Comparison of ENCODE assay signal across 8 cellular contexts in genomic region chr12:121894633-121895032, GRCh38. TPM values are rescaled to one million over a fixed set of nuclear protein-coding genes. Genes with fewer than 3 reads are reported as not detected.
A peak's percentile ranks its signal among the peaks of the same experiment; 100 is the strongest.
DNase-seq lines count a peak whose midpoint lies in the region; ATAC-seq, FAIRE-seq and TF ChIP-seq lines count a peak whose summit lies in the region.

No MANE protein-coding gene starts in this region.

- POLR2A ChIA-PET in PC-9 (lab: Charles Lee; ENCODE audit: unreplicated experiment), result interaction anchor here (0.6 kb wide), 1 partner anchor 1469 kb away, joined by 6 read pairs; no protein-coding TSS in a partner anchor

- no peak overlapping the region for H3K4me3 Mint-ChIP-seq in activated CD8-positive, alpha-beta memory T cell treated with anti-CD3 and anti-CD28 coated beads, Interleukin-2, amount 10 ng/mL, durations not matched to agents 7 days and 5 days

- no TSS peak for BruUV-seq in PC-9 (replicated peaks; lab: Mats Ljungman, UMichigan)

- no peaks in the 10 kb centered on the region for H3K9me3 ChIP-seq in PC-9 (ENCODE audit: insufficient read depth, low read depth)
- H3K9me3 ChIP-seq in fibroblast of lung (ENCODE audit: control insufficient read depth, insufficient read depth, low read depth, low read length), result no peaks in the 10 kb centered on the region
- H3K9me3 ChIP-seq in small intestine (ENCODE audit: control insufficient read depth, low read depth), result no peaks in the 10 kb centered on the region

- 42 to 61% (median 47%) methylated on average over 7 of the region's 7 CpGs for WGBS in small intestine, 3 donors

- intact Hi-C loops in PC-9 (cut with micrococcal nuclease; ENCODE audit: unreplicated experiment), result no loop called here

- peak overlapping the region; percentile 69 for H3K27ac Mint-ChIP-seq in activated CD8-positive, alpha-beta memory T cell treated with anti-CD3 and anti-CD28 coated beads, Interleukin-2, amount 10 ng/mL, durations not matched to agents 7 days and 5 days

- peaks cover 21% of the 10 kb centered on the region for H3K36me3 Mint-ChIP-seq in activated CD8-positive, alpha-beta memory T cell treated with anti-CD3 and anti-CD28 coated beads, Interleukin-2, amount 10 ng/mL, durations not matched to agents 7 days and 5 days

- TF ChIP-seq CTCF in PC-9 (conservative IDR thresholded peaks at IDR 0.05), result peak; percentile 27; the same call in 1 of the 2 replicates
- TF ChIP-seq CTCF in fibroblast of lung (conservative IDR thresholded peaks at IDR 0.05 in 1 of 2, IDR thresholded peaks at IDR 0.05 in 1 of 2; ENCODE audit: low read depth in 1 of 2, low read length in 2 of 2), result peak; percentile 9 to 27

- peaks cover 32% of the 10 kb centered on the region for H3K4me1 Mint-ChIP-seq in activated CD8-positive, alpha-beta memory T cell treated with anti-CD3 and anti-CD28 coated beads, Interleukin-2, amount 10 ng/mL, durations not matched to agents 7 days and 5 days

- peaks cover 47% of the 10 kb centered on the region for H3K79me2 ChIP-seq in PC-9 (ENCODE audit: low read depth)
- H3K79me2 ChIP-seq in fibroblast of lung (ENCODE audit: control insufficient read depth, insufficient read depth, low read length), result peaks cover 55% of the 10 kb centered on the region

- H3K4me3 ChIP-seq in PC-9, result no peak overlapping the region
- peak overlapping the region in 1 of 4 experiments; percentile 21 for H3K4me3 ChIP-seq in fibroblast of lung (replicated peaks in 1 of 4; ENCODE audit: control extremely low read depth in 1 of 4, insufficient read depth in 1 of 4, low read depth in 3 of 4, low read length in 4 of 4)
- H3K4me3 ChIP-seq in small intestine (ENCODE audit: low read depth in 1 of 2, low read length in 2 of 2), result no peak overlapping the region

- H3K4me2 ChIP-seq in PC-9, result no peak overlapping the region
- no peak overlapping the region for H3K4me2 ChIP-seq in fibroblast of lung (ENCODE audit: extremely low read depth, insufficient read depth, low read length)

- H4K20me1 ChIP-seq in PC-9 (ENCODE audit: insufficient read depth) (no peaks in the 10 kb centered on the region), fibroblast of lung (ENCODE audit: control insufficient read depth, extremely low read depth, insufficient read depth, low read length) (no peaks in the 10 kb centered on the region)

- H3K4me1 ChIP-seq in PC-9 (replicated peaks; ENCODE audit: insufficient read depth) (peaks cover 25% of the 10 kb centered on the region), fibroblast of lung (ENCODE audit: control insufficient read depth, extremely low read depth, insufficient read depth, low read length) (peaks cover 17% of the 10 kb centered on the region), small intestine (ENCODE audit: control insufficient read depth in 2 of 2, insufficient read depth in 1 of 2, low read depth in 1 of 2, low read length in 1 of 2) (peaks cover 4 to 9% of the 10 kb centered on the region in 2 donors)

- no peak for FAIRE-seq in small intestine (lab: Jason Lieb, UNC)

- H3K9ac ChIP-seq in fibroblast of lung (ENCODE audit: insufficient read depth, low read length), result no peak overlapping the region

- H2AFZ ChIP-seq in PC-9, result no peak overlapping the region
- H2AFZ ChIP-seq in fibroblast of lung (ENCODE audit: low read length), result no peak overlapping the region

- DNase-seq in activated CD8-positive, alpha-beta memory T cell treated with anti-CD3 and anti-CD28 coated beads, Interleukin-2, amount 10 ng/mL, durations not matched to agents 7 days and 5 days, result no peak
- DNase-seq in activated CD8-positive, alpha-beta memory T cell treated with anti-CD3 and anti-CD28 coated beads, Interleukin-2, amount 50 U/mL, for 48 hours, result no peak
- DNase-seq in PC-9, result no peak
- DNase-seq in fibroblast of lung (ENCODE audit: low read depth in 2 of 2), result peak; percentile 47 to 55
- DNase-seq in small intestine, result peak; percentile 18
- DNase-seq in activated T-cell treated with anti-CD3 and anti-CD28 coated beads for 4 hours, result no peak

- no peaks in the 10 kb centered on the region for H3K9me3 Mint-ChIP-seq in activated CD8-positive, alpha-beta memory T cell treated with anti-CD3 and anti-CD28 coated beads, Interleukin-2, amount 10 ng/mL, durations not matched to agents 7 days and 5 days (ENCODE audit: low read depth)

- H3K36me3 ChIP-seq in PC-9 (ENCODE audit: low read depth), result peaks cover 24% of the 10 kb centered on the region; the same call in 1 of the 2 replicates
- H3K36me3 ChIP-seq in fibroblast of lung (ENCODE audit: control insufficient read depth, insufficient read depth, low read length), result peaks cover 15% of the 10 kb centered on the region
- H3K36me3 ChIP-seq in small intestine (ENCODE audit: control insufficient read depth in 2 of 2, insufficient read depth in 2 of 2, low read length in 2 of 2), result peaks cover 4 to 9% of the 10 kb centered on the region in 2 donors

- CTCF ChIA-PET in activated CD8-positive, alpha-beta memory T cell treated with anti-CD3 and anti-CD28 coated beads, Interleukin-2, amount 10 ng/mL, durations not matched to agents 7 days and 5 days (lab: Charles Lee), result interaction anchor here (1.3 to 8.9 kb wide), 2 partner anchors 8 to 100 kb away, joined by 3 to 130 read pairs; partner anchors contain the start of gene RHOF
- CTCF ChIA-PET in PC-9 (lab: Charles Lee), result no interaction called here

- no peaks in the 10 kb centered on the region for H3K27me3 ChIP-seq in PC-9 (ENCODE audit: insufficient read depth, low read depth)
- no peaks in the 10 kb centered on the region for H3K27me3 ChIP-seq in fibroblast of lung (ENCODE audit: control insufficient read depth, insufficient read depth, low read length)
- no peaks in the 10 kb centered on the region for H3K27me3 ChIP-seq in small intestine (ENCODE audit: control insufficient read depth in 2 of 2, insufficient read depth in 2 of 2, low read length in 2 of 2)

- no peak for ATAC-seq in activated CD8-positive, alpha-beta memory T cell treated with anti-CD3 and anti-CD28 coated beads, Interleukin-2, amount 10 ng/mL, durations not matched to agents 7 days and 5 days
- ATAC-seq in esophagus mucosa, result no peak
- no peak for ATAC-seq in GM19328 (IDR thresholded peaks at IDR 0.05; ENCODE audit: unreplicated experiment)

- no peaks in the 10 kb centered on the region for H3K9me2 ChIP-seq in PC-9 (ENCODE audit: insufficient read depth)

- no peaks in the 10 kb centered on the region for H3K27me3 Mint-ChIP-seq in activated CD8-positive, alpha-beta memory T cell treated with anti-CD3 and anti-CD28 coated beads, Interleukin-2, amount 10 ng/mL, durations not matched to agents 7 days and 5 days

- H3K27ac ChIP-seq in PC-9 (peak overlapping the region; percentile 49; the same call in 1 of the 2 replicates), fibroblast of lung (ENCODE audit: insufficient read depth, low read length) (peak overlapping the region; percentile 34), small intestine (ENCODE audit: low read depth in 1 of 2, low read length in 1 of 2) (no peak overlapping the region)

- peaks cover 15% of the 10 kb centered on the region; the same call in 1 of the 2 replicates for H3F3A ChIP-seq in PC-9 (ENCODE audit: insufficient read depth, low read depth)

RNA-seq across cellular contexts. Expression of gene PSMD9, which starts 6.0 kb away (rescaled TPM):
- total RNA-seq in activated CD8-positive, alpha-beta memory T cell treated with anti-CD3 and anti-CD28 coated beads, Interleukin-2, amount 10 ng/mL, durations not matched to agents 7 days and 5 days, result 10 to 100 TPM; 61.9 to 63.5 TPM
- total RNA-seq in PC-9 (2021) (64.8 and 76.6 TPM in 2 replicates), fibroblast of lung (38.8 and 73.5 TPM in 2 replicates), esophagus mucosa (48.7 TPM)
- polyA plus RNA-seq in fibroblast of lung (77.7 and 98.1 TPM in 2 replicates), small intestine (100 to 1,000 TPM in 1 of 3 donors, 10 to 100 TPM in 2; 80.5 to 123 (median 97.5) TPM)
- 109 and 140 TPM in 2 replicates for polyA plus RNA-seq in fibroblast of lung (2012)
- polyA minus RNA-seq in fibroblast of lung (ENCODE audit: low replicate concordance), result 21.3 and 34.2 TPM in 2 replicates

RNA-seq across cellular contexts. Expression of gene CFAP251, which starts 23.8 kb away (rescaled TPM):
- under 1 TPM; 0.21 to 0.35 TPM for total RNA-seq in activated CD8-positive, alpha-beta memory T cell treated with anti-CD3 and anti-CD28 coated beads, Interleukin-2, amount 10 ng/mL, durations not matched to agents 7 days and 5 days
- total RNA-seq in PC-9 (2021) (3.7 and 4.3 TPM in 2 replicates), fibroblast of lung (3.9 and 7.9 TPM in 2 replicates), esophagus mucosa (18.3 TPM)
- polyA plus RNA-seq in fibroblast of lung (2.7 and 4.4 TPM in 2 replicates), small intestine (under 1 TPM in 2 of 3 donors, not detected in 1; 0.34 to 0.67 TPM)
- polyA plus RNA-seq in fibroblast of lung (2012), result 2.3 and 4.3 TPM in 2 replicates
- polyA minus RNA-seq in fibroblast of lung (ENCODE audit: low replicate concordance), result 5.5 and 13.2 TPM in 2 replicates

RNA-seq across cellular contexts. Expression of gene HPD, which starts 36.0 kb away (rescaled TPM):
- total RNA-seq in activated CD8-positive, alpha-beta memory T cell treated with anti-CD3 and anti-CD28 coated beads, Interleukin-2, amount 10 ng/mL, durations not matched to agents 7 days and 5 days, result not detected
- total RNA-seq in PC-9 (2021) (0.35 and 0.92 TPM in 2 replicates), fibroblast of lung (0.17 and 0.26 TPM in 2 replicates), esophagus mucosa (0.28 TPM)
- polyA plus RNA-seq in fibroblast of lung (0.36 and 0.55 TPM in 2 replicates), small intestine (under 1 TPM in 1 of 3 donors, not detected in 2; 0.78 TPM)
- 0.29 and 0.47 TPM in 2 replicates for polyA plus RNA-seq in fibroblast of lung (2012)
- 2.6 and 3.3 TPM in 2 replicates for polyA minus RNA-seq in fibroblast of lung (ENCODE audit: low replicate concordance)

Comparison
In these comparisons a context has a peak if more than half of its experiments do, and no peak if none do; other contexts are left out.
1. DNase-seq: peak in fibroblast of lung (2 of 2) and small intestine (single experiment); none in activated CD8-positive, alpha-beta memory T cell treated with anti-CD3 and anti-CD28 coated beads, Interleukin-2, amount 10 ng/mL, durations not matched to agents 7 days and 5 days (single experiment), activated CD8-positive, alpha-beta memory T cell treated with anti-CD3 and anti-CD28 coated beads, Interleukin-2, amount 50 U/mL, for 48 hours (single experiment), PC-9 (0 of 2) and activated T-cell treated with anti-CD3 and anti-CD28 coated beads for 4 hours (single experiment).
2. H3K27ac ChIP-seq: peak in PC-9 (single experiment) and fibroblast of lung (single experiment); none in small intestine (0 of 2).